ENCODE assay signal across 8 cellular contexts in genomic region chr3:133765256-133765655, GRCh38.
"Had no signal": no experiment of that assay in that cellular context is flagged by ENCODE, and none has a peak within 500 bp of the region (broad histone marks: within the 10 kb centered on the region; RNA-seq: fewer than 3 reads in every experiment).

No MANE protein-coding gene starts in this region.

- FAIRE-seq: G401.6, GM12878, GM12891, GM12892, GM18507, GM19239 had no signal

- DNase-seq: GDM1, GF-D8 had no signal

- H3K4me3 ChIP-seq: GM12878 had no signal

- ATAC-seq: GM12878 had no signal
